In genomic region chr11:118306556-118306955, GRCh38 we compare ENCODE assay signal across 11 cellular contexts. TPM values are rescaled to one million over a fixed set of nuclear protein-coding genes. Genes with fewer than 3 reads are reported as not detected.
DNase-seq lines count a peak whose midpoint lies in the region; ATAC-seq and TF ChIP-seq lines count a peak whose summit lies in the region.
"Had no signal": no experiment of that assay in that cellular context is flagged by ENCODE, and none has a peak within 500 bp of the region (broad histone marks: within the 10 kb centered on the region; RNA-seq: fewer than 3 reads in every experiment).

No MANE protein-coding gene starts in this region.

- no peak overlapping the region for H3K4ac ChIP-seq in mesenchymal stem cell (ENCODE audit: low read depth in 1 of 2, low read length in 2 of 2)

- H2AFZ ChIP-seq in mesenchymal stem cell (ENCODE audit: low read depth, low read length) (no peak overlapping the region), mammary epithelial cell (ENCODE audit: low read depth, low read length) (no peak overlapping the region)

- H3K4me1 ChIP-seq in mesenchymal stem cell (ENCODE audit: control insufficient read depth, insufficient read depth, low read depth, low read length) (no peaks in the 10 kb centered on the region), mammary epithelial cell (ENCODE audit: insufficient read depth, low read length) (no peaks in the 10 kb centered on the region)
- H3K4me1 ChIP-seq: SJSA1 had no signal

- no peaks in the 10 kb centered on the region for H3K9me3 Mint-ChIP-seq in CD4-positive, alpha-beta T cell
- no peaks in the 10 kb centered on the region for H3K9me3 Mint-ChIP-seq in T-cell
- no peaks in the 10 kb centered on the region for H3K9me3 Mint-ChIP-seq in activated T-cell treated with anti-CD3 and anti-CD28 coated beads, Interleukin-2, amount 50 U/mL, for 72 hours
- H3K9me3 Mint-ChIP-seq: mesothelial cell of epicardium had no signal

- CTCF ChIA-PET in CD4-positive, alpha-beta T cell (lab: Charles Lee), result interaction anchor here (1.2 to 4.0 kb wide), 3 partner anchors 11 to 108 kb away, joined by 4 to 14 read pairs (median 6); no protein-coding TSS in a partner anchor
- CTCF ChIA-PET in T-cell (lab: Charles Lee) (interaction anchor here (0.5 to 1.7 kb wide), 5 partner anchors 10 to 45 kb away, joined by 3 to 11 read pairs (median 4); no protein-coding TSS in a partner anchor), mammary epithelial cell (lab: Charles Lee; ENCODE audit: low non-redundant PET) (no interaction called here)

- no peak overlapping the region for H2AK5ac ChIP-seq in mesenchymal stem cell (ENCODE audit: low read length, severe bottlenecking)

- DNase-seq in CD4-positive, alpha-beta T cell, result peak in 1 of 10 experiments; percentile 31
- DNase-seq in T-cell, result no peak
- peak; percentile 50 to 52 for DNase-seq in activated T-cell treated with anti-CD3 and anti-CD28 coated beads, Interleukin-2, amount 50 U/mL, for 72 hours
- DNase-seq in mesenchymal stem cell, result peak; percentile 13
- no peak for DNase-seq in SIG-M5 treated with dmso at 0.1 percent for 504 hours (lab: John Stamatoyannopoulos, UW; ENCODE audit: unreplicated experiment)
- no peak for DNase-seq in NCI-H510A treated with DMSO at 0.1 percent for 48 hours (lab: John Stamatoyannopoulos, UW)
- no peak for DNase-seq in mammary epithelial cell
- no peak for DNase-seq in erythroblast (lab: John Stamatoyannopoulos, UW)
- DNase-seq: NCI-H2107 had no signal

- H3K27me3 Mint-ChIP-seq in CD4-positive, alpha-beta T cell, result no peaks in the 10 kb centered on the region
- H3K27me3 Mint-ChIP-seq in T-cell, result no peaks in the 10 kb centered on the region
- no peaks in the 10 kb centered on the region for H3K27me3 Mint-ChIP-seq in activated T-cell treated with anti-CD3 and anti-CD28 coated beads, Interleukin-2, amount 50 U/mL, for 72 hours (ENCODE audit: low read depth)

- no peak for TF ChIP-seq CTCF in CD4-positive, alpha-beta T cell (IDR thresholded peaks at IDR 0.05)
- no peak for TF ChIP-seq CTCF in mammary epithelial cell (conservative IDR thresholded peaks at IDR 0.05 in 1 of 2, IDR thresholded peaks at IDR 0.05 in 1 of 2; ENCODE audit: extremely low read depth in 1 of 2, insufficient read depth in 1 of 2, low read depth in 1 of 2, low read length in 2 of 2)

- in situ Hi-C loops in mammary epithelial cell (cut with MboI; ENCODE audit: low sequenced_read_pairs in 2 of 2), result no loop called here

- H3K23ac ChIP-seq in mesenchymal stem cell (ENCODE audit: low read length in 2 of 2), result no peak overlapping the region

- POLR2A ChIA-PET in CD4-positive, alpha-beta T cell (lab: Charles Lee), result interaction anchor here (0.6 to 4.5 kb wide), 7 partner anchors 11 to 263 kb away, joined by 3 to 32 read pairs (median 7); partner anchors contain the start of genes MPZL3 and UBE4A
- POLR2A ChIA-PET in T-cell (lab: Charles Lee), result no interaction called here

- H3K36me3 Mint-ChIP-seq in CD4-positive, alpha-beta T cell (ENCODE audit: low read depth), result peaks cover 71% of the 10 kb centered on the region
- H3K36me3 Mint-ChIP-seq in T-cell, result peaks cover 49% of the 10 kb centered on the region
- H3K36me3 Mint-ChIP-seq in activated T-cell treated with anti-CD3 and anti-CD28 coated beads, Interleukin-2, amount 50 U/mL, for 72 hours (ENCODE audit: insufficient read depth in 2 of 2), result peaks cover 28 to 44% of the 10 kb centered on the region in 2 donors
- H3K36me3 Mint-ChIP-seq: mesothelial cell of epicardium had no signal

- peak overlapping the region; percentile 96 for H3K4me3 Mint-ChIP-seq in CD4-positive, alpha-beta T cell
- H3K4me3 Mint-ChIP-seq in T-cell, result peak overlapping the region; percentile 95 to 99 (median 99)
- H3K4me3 Mint-ChIP-seq in activated T-cell treated with anti-CD3 and anti-CD28 coated beads, Interleukin-2, amount 50 U/mL, for 72 hours, result peak overlapping the region; percentile 98 to 100
- H3K4me3 Mint-ChIP-seq: mesothelial cell of epicardium had no signal

- H3K36me3 ChIP-seq in mesenchymal stem cell (ENCODE audit: control insufficient read depth in 1 of 2, insufficient read depth in 2 of 2, low read depth in 1 of 2, low read length in 2 of 2) (no peaks in the 10 kb centered on the region), mammary epithelial cell (ENCODE audit: insufficient read depth, low read length) (no peaks in the 10 kb centered on the region)
- H3K36me3 ChIP-seq: SJSA1 had no signal

- intact Hi-C loops in CD4-positive, alpha-beta T cell (cut with DNase I, micrococcal nuclease), result loop anchor here (2.0 to 10.0 kb wide), 4 partner anchors 36 to 131 kb away; partner anchors contain the start of genes CD3D (in 1 of the 2), KMT2A (in 1 of the 2) and MPZL3 (in 1 of the 2)
- intact Hi-C loops in mammary epithelial cell (cut with micrococcal nuclease), result no loop called here

- 86% methylated on average over 2 of the region's 2 CpGs for WGBS in mesenchymal stem cell
- 73% methylated on average over 2 of the region's 2 CpGs for WGBS in mammary epithelial cell (ENCODE audit: low coverage, missing lambda C conversion rate)

- H4K8ac ChIP-seq in mesenchymal stem cell (ENCODE audit: low read length), result no peak overlapping the region

- H3K79me2 ChIP-seq in mammary epithelial cell (ENCODE audit: insufficient read depth, low read length), result no peaks in the 10 kb centered on the region

- H3K4me1 Mint-ChIP-seq in CD4-positive, alpha-beta T cell (ENCODE audit: low read depth), result peaks cover 92% of the 10 kb centered on the region
- H3K4me1 Mint-ChIP-seq in T-cell, result peaks cover 85 to 93% (median 91%) of the 10 kb centered on the region in 3 donors
- peaks cover 81% of the 10 kb centered on the region for H3K4me1 Mint-ChIP-seq in activated T-cell treated with anti-CD3 and anti-CD28 coated beads, Interleukin-2, amount 50 U/mL, for 72 hours (ENCODE audit: low read depth)
- H3K4me1 Mint-ChIP-seq: mesothelial cell of epicardium had no signal

- no peaks in the 10 kb centered on the region for H3K9me3 ChIP-seq in CD4-positive, alpha-beta T cell (ENCODE audit: control insufficient read depth, low read length)
- no peaks in the 10 kb centered on the region for H3K9me3 ChIP-seq in mesenchymal stem cell (ENCODE audit: control insufficient read depth, low read length)
- H3K9me3 ChIP-seq in mammary epithelial cell (replicated peaks; ENCODE audit: insufficient read depth, low read length), result no peaks in the 10 kb centered on the region
- H3K9me3 ChIP-seq: SJSA1 had no signal

- peak overlapping the region; percentile 88 for H3K27ac ChIP-seq in CD4-positive, alpha-beta T cell (ENCODE audit: low read depth, low read length)
- H3K27ac ChIP-seq in mesenchymal stem cell (ENCODE audit: low read length, poor library complexity, severe bottlenecking) (no peak overlapping the region), mammary epithelial cell (ENCODE audit: insufficient read depth, low read depth, low read length) (no peak overlapping the region)
- H3K27ac ChIP-seq: SJSA1 had no signal

- H3K4me2 ChIP-seq in mesenchymal stem cell (ENCODE audit: low read length, poor library complexity, severe bottlenecking) (no peak overlapping the region), mammary epithelial cell (ENCODE audit: insufficient read depth, low read depth, low read length) (no peak overlapping the region)

- H3K9ac ChIP-seq in mesenchymal stem cell (ENCODE audit: low read length) (no peak overlapping the region), mammary epithelial cell (ENCODE audit: insufficient read depth, low read length) (no peak overlapping the region)

- peak overlapping the region; percentile 100 for H3K27ac Mint-ChIP-seq in CD4-positive, alpha-beta T cell
- H3K27ac Mint-ChIP-seq in T-cell, result peak overlapping the region; percentile 70 to 100
- peak overlapping the region; percentile 100 for H3K27ac Mint-ChIP-seq in activated T-cell treated with anti-CD3 and anti-CD28 coated beads, Interleukin-2, amount 50 U/mL, for 72 hours
- H3K27ac Mint-ChIP-seq: mesothelial cell of epicardium had no signal

- no peak overlapping the region for H3K18ac ChIP-seq in mesenchymal stem cell (ENCODE audit: low read depth in 1 of 2, low read length in 2 of 2)

- H3K4me3 ChIP-seq in mesenchymal stem cell (ENCODE audit: insufficient read depth in 1 of 2, low read depth in 1 of 2, low read length in 2 of 2) (no peak overlapping the region), mammary epithelial cell (replicated peaks in 1 of 3; ENCODE audit: insufficient read depth in 1 of 3, low read depth in 2 of 3, low read length in 3 of 3) (no peak overlapping the region)
- H3K4me3 ChIP-seq: SJSA1 had no signal

- no peak for ATAC-seq in CD4-positive, alpha-beta T cell (ENCODE audit: poor library complexity)
- ATAC-seq in T-cell (replicated peaks in 1 of 4), result no peak
- peak; percentile 61 to 64 for ATAC-seq in activated T-cell treated with anti-CD3 and anti-CD28 coated beads, Interleukin-2, amount 50 U/mL, for 72 hours (replicated peaks in 1 of 2)

- no peak overlapping the region for H4K91ac ChIP-seq in mesenchymal stem cell (ENCODE audit: low read length)

- TF ChIP-seq POLR2A in erythroblast (IDR thresholded peaks at IDR 0.05; ENCODE audit: low read length), result no peak

- H2BK15ac ChIP-seq in mesenchymal stem cell (ENCODE audit: low read depth, poor library complexity, severe bottlenecking), result no peak overlapping the region

- no peak overlapping the region for H2BK120ac ChIP-seq in mesenchymal stem cell (ENCODE audit: low read depth, low read length)

- BruUV-seq in mammary epithelial cell (replicated peaks; lab: Mats Ljungman, UMichigan), result no TSS peak

- dilution Hi-C loops in mammary epithelial cell (cut with HindIII; ENCODE audit: low sequenced_read_pairs), result loop anchor here (5.0 to 10.0 kb wide), 2 partner anchors 76 to 172 kb away; no protein-coding TSS in a partner anchor

- no peaks in the 10 kb centered on the region for H3K27me3 ChIP-seq in CD4-positive, alpha-beta T cell (ENCODE audit: control insufficient read depth, insufficient read depth, low read length)
- H3K27me3 ChIP-seq in mesenchymal stem cell (ENCODE audit: control insufficient read depth in 1 of 2, insufficient read depth in 1 of 2, low read length in 2 of 2), result peaks cover 19 to 35% of the 10 kb centered on the region in 2 experiments
- no peaks in the 10 kb centered on the region for H3K27me3 ChIP-seq in mammary epithelial cell (ENCODE audit: insufficient read depth, low read length)
- H3K27me3 ChIP-seq: SJSA1 had no signal

- H3K14ac ChIP-seq in mesenchymal stem cell (ENCODE audit: low read length in 2 of 2), result no peak overlapping the region

- H2BK5ac ChIP-seq in mesenchymal stem cell (ENCODE audit: low read depth, low read length, poor library complexity, severe bottlenecking), result no peak overlapping the region

- H4K20me1 ChIP-seq in mammary epithelial cell (ENCODE audit: insufficient read depth, low read length), result no peaks in the 10 kb centered on the region

- H3K79me1 ChIP-seq in mesenchymal stem cell (replicated peaks; ENCODE audit: low read length, poor library complexity, severe bottlenecking), result no peaks in the 10 kb centered on the region

- no peak overlapping the region for H2BK12ac ChIP-seq in mesenchymal stem cell (ENCODE audit: low read length in 2 of 2)

RNA-seq across cellular contexts. Expression of gene CD3E, which starts 2.0 kb away (rescaled TPM):
- total RNA-seq in CD4-positive, alpha-beta T cell, result 100 to 1,000 TPM; 483 to 515 TPM
- total RNA-seq in T-cell (100 to 1,000 TPM; 555 to 659 (median 596) TPM), mammary epithelial cell (not detected)
- total RNA-seq in activated T-cell treated with anti-CD3 and anti-CD28 coated beads, Interleukin-2, amount 50 U/mL, for 72 hours, result 100 to 1,000 TPM; 404 to 419 TPM
- polyA plus RNA-seq in mesenchymal stem cell (2013, experiment 1 of 2), result not detected
- polyA plus RNA-seq in mesenchymal stem cell (2013, experiment 2 of 2), result not detected
- polyA plus RNA-seq in mammary epithelial cell, result not detected
- polyA minus RNA-seq in mammary epithelial cell, result not detected
- total RNA-seq: mesothelial cell of epicardium, SJSA1 had no signal

RNA-seq across cellular contexts. Expression of gene CD3D, which starts 35.9 kb away (rescaled TPM):
- 100 to 1,000 TPM; 265 to 274 TPM for total RNA-seq in CD4-positive, alpha-beta T cell
- 100 to 1,000 TPM; 290 to 409 (median 361) TPM for total RNA-seq in T-cell
- total RNA-seq in activated T-cell treated with anti-CD3 and anti-CD28 coated beads, Interleukin-2, amount 50 U/mL, for 72 hours, result 100 to 1,000 TPM; 245 to 250 TPM
- not detected for polyA plus RNA-seq in mesenchymal stem cell (2013, experiment 1 of 2)
- not detected for polyA plus RNA-seq in mesenchymal stem cell (2013, experiment 2 of 2)
- not detected for total RNA-seq in mammary epithelial cell
- not detected for polyA plus RNA-seq in mammary epithelial cell
- polyA minus RNA-seq in mammary epithelial cell, result not detected
- total RNA-seq: mesothelial cell of epicardium, SJSA1 had no signal

RNA-seq across cellular contexts. Expression of gene CD3G, which starts 37.6 kb away (rescaled TPM):
- 100 to 1,000 TPM; 102 to 109 TPM for total RNA-seq in CD4-positive, alpha-beta T cell
- total RNA-seq in T-cell (100 to 1,000 TPM; 170 to 215 (median 189) TPM), mammary epithelial cell (not detected)
- total RNA-seq in activated T-cell treated with anti-CD3 and anti-CD28 coated beads, Interleukin-2, amount 50 U/mL, for 72 hours, result 100 to 1,000 TPM; 125 to 128 TPM
- polyA plus RNA-seq in mesenchymal stem cell (2013, experiment 1 of 2), result not detected
- polyA plus RNA-seq in mesenchymal stem cell (2013, experiment 2 of 2), result not detected
- polyA plus RNA-seq in mammary epithelial cell, result not detected
- not detected for polyA minus RNA-seq in mammary epithelial cell
- total RNA-seq: mesothelial cell of epicardium, SJSA1 had no signal

RNA-seq across cellular contexts. Expression of gene MPZL2, which starts 42.5 kb away (rescaled TPM):
- 1 to 10 TPM in 1 of 2 experiments, under 1 TPM in 1; 0.95 to 1.8 TPM for total RNA-seq in CD4-positive, alpha-beta T cell
- total RNA-seq in T-cell (1 to 10 TPM in 4 of 5 donors, under 1 TPM in 1; 0.85 to 5.6 (median 2.0) TPM), mammary epithelial cell (10 to 100 TPM; 82.5 to 92.3 TPM)
- 10 to 100 TPM; 10.1 to 12.9 TPM for total RNA-seq in activated T-cell treated with anti-CD3 and anti-CD28 coated beads, Interleukin-2, amount 50 U/mL, for 72 hours
- polyA plus RNA-seq in mesenchymal stem cell (2013, experiment 1 of 2), result not detected
- 0.03 TPM for polyA plus RNA-seq in mesenchymal stem cell (2013, experiment 2 of 2)
- polyA plus RNA-seq in mammary epithelial cell, result 82.9 TPM
- 105 TPM for polyA minus RNA-seq in mammary epithelial cell
- total RNA-seq: SJSA1 had no signal

RNA-seq across cellular contexts. Expression of gene UBE4A, which starts 52.8 kb away (rescaled TPM):
- 10 to 100 TPM; 40.1 to 43.0 TPM for total RNA-seq in CD4-positive, alpha-beta T cell
- total RNA-seq in T-cell, result 10 to 100 TPM; 40.7 to 44.9 (median 41.8) TPM
- 10 to 100 TPM; 45.6 to 46.0 TPM for total RNA-seq in activated T-cell treated with anti-CD3 and anti-CD28 coated beads, Interleukin-2, amount 50 U/mL, for 72 hours
- 21.9 TPM for polyA plus RNA-seq in mesenchymal stem cell (2013, experiment 1 of 2)
- polyA plus RNA-seq in mesenchymal stem cell (2013, experiment 2 of 2), result 22.4 TPM
- total RNA-seq in mammary epithelial cell, result 10 to 100 TPM; 31.9 to 54.3 TPM
- polyA plus RNA-seq in mammary epithelial cell, result 9.4 TPM
- polyA minus RNA-seq in mammary epithelial cell, result 73.2 TPM

Comparison
In these comparisons a context has a peak if more than half of its experiments do, and no peak if none do; other contexts are left out.
1. ATAC-seq: peak in activated T-cell treated with anti-CD3 and anti-CD28 coated beads, Interleukin-2, amount 50 U/mL, for 72 hours (2 of 2); none in CD4-positive, alpha-beta T cell (single experiment) and T-cell (0 of 4).
2. DNase-seq: peak in activated T-cell treated with anti-CD3 and anti-CD28 coated beads, Interleukin-2, amount 50 U/mL, for 72 hours (2 of 2) and mesenchymal stem cell (single experiment); none in T-cell (0 of 34), SIG-M5 treated with dmso at 0.1 percent for 504 hours (single experiment), NCI-H510A treated with DMSO at 0.1 percent for 48 hours (single experiment), mammary epithelial cell (single experiment) and erythroblast (0 of 2).
3. RNA of gene CD3E, which starts 2.0 kb away (total RNA-seq): 555 to 659 TPM in T-cell, 483 to 515 TPM in CD4-positive, alpha-beta T cell and 404 to 419 TPM in activated T-cell treated with anti-CD3 and anti-CD28 coated beads, Interleukin-2, amount 50 U/mL, for 72 hours; not detected in mammary epithelial cell; every median in the first group is over 100 times any median in the second.
4. RNA of gene CD3D, which starts 35.9 kb away (total RNA-seq): 290 to 409 TPM in T-cell, 265 to 274 TPM in CD4-positive, alpha-beta T cell and 245 to 250 TPM in activated T-cell treated with anti-CD3 and anti-CD28 coated beads, Interleukin-2, amount 50 U/mL, for 72 hours; not detected in mammary epithelial cell; every median in the first group is over 100 times any median in the second.
5. RNA of gene CD3G, which starts 37.6 kb away (total RNA-seq): 170 to 215 TPM in T-cell, 125 to 128 TPM in activated T-cell treated with anti-CD3 and anti-CD28 coated beads, Interleukin-2, amount 50 U/mL, for 72 hours and 102 to 109 TPM in CD4-positive, alpha-beta T cell; not detected in mammary epithelial cell; every median in the first group is over 100 times any median in the second.
6. Peak in every context shown above with its lines, with median percentiles within 50 percentile points of each other: H3K27ac Mint-ChIP-seq and H3K4me3 Mint-ChIP-seq.